5 cellular contexts compared by ENCODE assay signal in the genomic region with DNA sequence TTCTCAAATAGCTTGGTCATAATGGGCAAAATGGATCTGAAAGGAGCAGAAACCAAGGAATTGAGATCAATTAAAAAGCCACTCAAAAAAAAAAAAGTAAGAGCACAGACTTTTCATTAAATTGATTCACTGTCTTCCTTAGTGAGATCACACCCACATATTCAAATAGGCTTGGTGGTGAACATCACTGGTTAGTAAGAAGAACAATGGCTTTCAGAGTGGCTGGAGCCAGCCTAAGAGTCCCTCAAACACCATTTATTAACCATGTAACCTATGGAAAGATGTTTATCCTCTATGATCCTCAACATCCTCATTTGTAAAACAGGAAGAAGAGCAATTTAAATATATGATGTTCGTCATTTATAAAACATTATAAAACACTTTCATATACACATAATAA.
"Had no signal": no experiment of that assay in that cellular context is flagged by ENCODE, and none has a peak within 500 bp of the region (broad histone marks: within the 10 kb centered on the region; RNA-seq: fewer than 3 reads in every experiment).

No MANE protein-coding gene starts in this region.

- ATAC-seq: GM23338, K562 had no signal

- H3K27ac Mint-ChIP-seq: GM23338, H9 had no signal

- H3K9me3 Mint-ChIP-seq: GM23338, H9 had no signal

- DNase-seq: H9, HCEC 1CT, IMR-90 had no signal

- H3K4me3 Mint-ChIP-seq: GM23338, H9 had no signal
